Comparison of ENCODE assay signal across 1 cellular context in the genomic region with DNA sequence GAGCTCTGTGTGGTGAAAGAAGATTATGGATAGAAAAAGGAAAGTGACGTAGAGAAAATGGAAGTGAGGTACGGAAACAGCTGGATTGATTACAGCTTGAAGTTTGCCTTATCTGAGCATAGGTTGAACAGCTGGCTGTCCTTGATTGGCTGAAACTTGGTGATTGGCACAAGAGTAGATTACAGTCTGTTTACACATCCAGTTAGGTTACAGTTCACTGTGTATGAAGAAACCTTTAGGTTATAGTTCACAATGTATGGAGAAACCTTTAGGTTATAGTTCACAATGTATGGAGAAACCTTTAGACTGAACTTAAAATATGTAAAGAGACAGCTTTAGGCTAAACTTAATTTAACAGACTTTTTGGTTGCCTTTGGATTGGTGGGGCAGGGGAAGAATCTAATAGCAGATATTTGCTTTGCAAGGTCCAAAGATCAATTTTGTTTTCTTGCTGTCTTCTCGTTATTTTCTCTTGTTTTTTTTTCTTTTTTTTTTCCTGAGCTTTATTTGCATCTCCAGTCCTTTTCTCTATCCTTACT.
TF ChIP-seq lines count a peak whose summit lies in the region.

No MANE protein-coding gene starts in this region.

TF ChIP-seq in K562, 482 proteins besides CTCF, POLR2A, EP300 and RAD21 (continued from another document and continues in another):
- TF ChIP-seq U2AF2 (optimal IDR thresholded peaks at IDR 0.05; ENCODE audit: low read depth, low read length) = no peak
- no peak for TF ChIP-seq JUNB (CRISPR knock-in tag; conservative IDR thresholded peaks at IDR 0.05)
- TF ChIP-seq CREM (IDR thresholded peaks at IDR 0.05; ENCODE audit: low read depth) = peak; percentile 74
- peak; percentile 54 for TF ChIP-seq SOX6 (IDR thresholded peaks at IDR 0.05)
- TF ChIP-seq JUND (IDR thresholded peaks at IDR 0.05; ENCODE audit: borderline replicate concordance, low read depth, low read length) = peak; percentile 26; the same call in 1 of the 2 replicates
- TF ChIP-seq JUND (tag; IDR thresholded peaks at IDR 0.05; ENCODE audit: borderline replicate concordance, low read depth, low read length) = no peak
- TF ChIP-seq ZNF830 (CRISPR knock-in tag; IDR thresholded peaks at IDR 0.05) = no peak
- TF ChIP-seq FOXM1 (IDR thresholded peaks at IDR 0.05; ENCODE audit: low read depth) = peak; percentile 84
- no peak for TF ChIP-seq FOXM1 (CRISPR knock-in tag; IDR thresholded peaks at IDR 0.05; ENCODE audit: low read depth)
- TF ChIP-seq SPI1 (IDR thresholded peaks at IDR 0.05; ENCODE audit: borderline replicate concordance, low read depth, low read length) = no peak
- TF ChIP-seq NR3C1 (CRISPR knock-in tag; IDR thresholded peaks at IDR 0.05) = no peak
- peak; percentile 90 for TF ChIP-seq NR2C1 (IDR thresholded peaks at IDR 0.05)
- TF ChIP-seq NR2C1 (tag; IDR thresholded peaks at IDR 0.05) = peak; percentile 94
- TF ChIP-seq, protein P1, sequence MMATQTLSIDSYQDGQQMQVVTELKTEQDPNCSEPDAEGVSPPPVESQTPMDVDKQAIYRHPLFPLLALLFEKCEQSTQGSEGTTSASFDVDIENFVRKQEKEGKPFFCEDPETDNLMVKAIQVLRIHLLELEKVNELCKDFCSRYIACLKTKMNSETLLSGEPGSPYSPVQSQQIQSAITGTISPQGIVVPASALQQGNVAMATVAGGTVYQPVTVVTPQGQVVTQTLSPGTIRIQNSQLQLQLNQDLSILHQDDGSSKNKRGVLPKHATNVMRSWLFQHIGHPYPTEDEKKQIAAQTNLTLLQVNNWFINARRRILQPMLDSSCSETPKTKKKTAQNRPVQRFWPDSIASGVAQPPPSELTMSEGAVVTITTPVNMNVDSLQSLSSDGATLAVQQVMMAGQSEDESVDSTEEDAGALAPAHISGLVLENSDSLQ (IDR thresholded peaks at IDR 0.05) = peak; percentile 98
- TF ChIP-seq ATF7 (IDR thresholded peaks at IDR 0.05) = peak; percentile 52; the same call in 1 of the 2 replicates
- TF ChIP-seq ZBTB17 (CRISPR knock-in tag; IDR thresholded peaks at IDR 0.05) = no peak
- TF ChIP-seq, protein P2, sequence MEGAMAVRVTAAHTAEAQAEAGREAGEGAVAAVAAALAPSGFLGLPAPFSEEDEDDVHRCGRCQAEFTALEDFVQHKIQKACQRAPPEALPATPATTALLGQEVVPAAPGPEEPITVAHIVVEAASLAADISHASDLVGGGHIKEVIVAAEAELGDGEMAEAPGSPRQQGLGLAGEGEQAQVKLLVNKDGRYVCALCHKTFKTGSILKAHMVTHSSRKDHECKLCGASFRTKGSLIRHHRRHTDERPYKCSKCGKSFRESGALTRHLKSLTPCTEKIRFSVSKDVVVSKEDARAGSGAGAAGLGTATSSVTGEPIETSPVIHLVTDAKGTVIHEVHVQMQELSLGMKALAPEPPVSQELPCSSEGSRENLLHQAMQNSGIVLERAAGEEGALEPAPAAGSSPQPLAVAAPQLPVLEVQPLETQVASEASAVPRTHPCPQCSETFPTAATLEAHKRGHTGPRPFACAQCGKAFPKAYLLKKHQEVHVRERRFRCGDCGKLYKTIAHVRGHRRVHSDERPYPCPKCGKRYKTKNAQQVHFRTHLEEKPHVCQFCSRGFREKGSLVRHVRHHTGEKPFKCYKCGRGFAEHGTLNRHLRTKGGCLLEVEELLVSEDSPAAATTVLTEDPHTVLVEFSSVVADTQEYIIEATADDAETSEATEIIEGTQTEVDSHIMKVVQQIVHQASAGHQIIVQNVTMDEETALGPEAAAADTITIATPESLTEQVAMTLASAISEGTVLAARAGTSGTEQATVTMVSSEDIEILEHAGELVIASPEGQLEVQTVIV (CRISPR knock-in tag; IDR thresholded peaks at IDR 0.05; ENCODE audit: borderline replicate concordance) = no peak
- TF ChIP-seq ZNF76 (CRISPR knock-in tag; IDR thresholded peaks at IDR 0.05; ENCODE audit: borderline replicate concordance) = no peak
- TF ChIP-seq KAT7 (CRISPR knock-in tag; IDR thresholded peaks at IDR 0.05; ENCODE audit: borderline replicate concordance) = no peak
- no peak for TF ChIP-seq MCM2 (IDR thresholded peaks at IDR 0.05; ENCODE audit: low read depth)
- no peak for TF ChIP-seq ZNF436 (CRISPR knock-in tag; IDR thresholded peaks at IDR 0.05)
- peak; percentile 68 for TF ChIP-seq DPF2 (IDR thresholded peaks at IDR 0.05)
- TF ChIP-seq, protein P3, sequence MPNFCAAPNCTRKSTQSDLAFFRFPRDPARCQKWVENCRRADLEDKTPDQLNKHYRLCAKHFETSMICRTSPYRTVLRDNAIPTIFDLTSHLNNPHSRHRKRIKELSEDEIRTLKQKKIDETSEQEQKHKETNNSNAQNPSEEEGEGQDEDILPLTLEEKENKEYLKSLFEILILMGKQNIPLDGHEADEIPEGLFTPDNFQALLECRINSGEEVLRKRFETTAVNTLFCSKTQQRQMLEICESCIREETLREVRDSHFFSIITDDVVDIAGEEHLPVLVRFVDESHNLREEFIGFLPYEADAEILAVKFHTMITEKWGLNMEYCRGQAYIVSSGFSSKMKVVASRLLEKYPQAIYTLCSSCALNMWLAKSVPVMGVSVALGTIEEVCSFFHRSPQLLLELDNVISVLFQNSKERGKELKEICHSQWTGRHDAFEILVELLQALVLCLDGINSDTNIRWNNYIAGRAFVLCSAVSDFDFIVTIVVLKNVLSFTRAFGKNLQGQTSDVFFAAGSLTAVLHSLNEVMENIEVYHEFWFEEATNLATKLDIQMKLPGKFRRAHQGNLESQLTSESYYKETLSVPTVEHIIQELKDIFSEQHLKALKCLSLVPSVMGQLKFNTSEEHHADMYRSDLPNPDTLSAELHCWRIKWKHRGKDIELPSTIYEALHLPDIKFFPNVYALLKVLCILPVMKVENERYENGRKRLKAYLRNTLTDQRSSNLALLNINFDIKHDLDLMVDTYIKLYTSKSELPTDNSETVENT (CRISPR knock-in tag; IDR thresholded peaks at IDR 0.05) = no peak
- TF ChIP-seq TAL1 (IDR thresholded peaks at IDR 0.05) = peak; percentile 84
- no peak for TF ChIP-seq HDAC6 (IDR thresholded peaks at IDR 0.05; ENCODE audit: low read depth, low read length)
- TF ChIP-seq EHMT2 (IDR thresholded peaks at IDR 0.05) = peak; percentile 89
- TF ChIP-seq, protein P4, sequence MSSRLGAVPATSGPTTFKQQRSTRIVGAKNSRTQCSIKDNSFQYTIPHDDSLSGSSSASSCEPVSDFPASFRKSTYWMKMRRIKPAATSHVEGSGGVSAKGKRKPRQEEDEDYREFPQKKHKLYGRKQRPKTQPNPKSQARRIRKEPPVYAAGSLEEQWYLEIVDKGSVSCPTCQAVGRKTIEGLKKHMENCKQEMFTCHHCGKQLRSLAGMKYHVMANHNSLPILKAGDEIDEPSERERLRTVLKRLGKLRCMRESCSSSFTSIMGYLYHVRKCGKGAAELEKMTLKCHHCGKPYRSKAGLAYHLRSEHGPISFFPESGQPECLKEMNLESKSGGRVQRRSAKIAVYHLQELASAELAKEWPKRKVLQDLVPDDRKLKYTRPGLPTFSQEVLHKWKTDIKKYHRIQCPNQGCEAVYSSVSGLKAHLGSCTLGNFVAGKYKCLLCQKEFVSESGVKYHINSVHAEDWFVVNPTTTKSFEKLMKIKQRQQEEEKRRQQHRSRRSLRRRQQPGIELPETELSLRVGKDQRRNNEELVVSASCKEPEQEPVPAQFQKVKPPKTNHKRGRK (tag; IDR thresholded peaks at IDR 0.05) = peak; percentile 75
- TF ChIP-seq NR2F6 (CRISPR knock-in tag; IDR thresholded peaks at IDR 0.05) = no peak
- no peak for TF ChIP-seq SMARCC2 (IDR thresholded peaks at IDR 0.05; ENCODE audit: low read depth)
- no peak for TF ChIP-seq ZNF140 (CRISPR knock-in tag; IDR thresholded peaks at IDR 0.05)
- no peak for TF ChIP-seq ZNF217 (CRISPR knock-in tag; IDR thresholded peaks at IDR 0.05)
- TF ChIP-seq ZNF175 (CRISPR knock-in tag; IDR thresholded peaks at IDR 0.05; ENCODE audit: low read depth) = peak; percentile 77; the same call in 1 of the 2 replicates
- TF ChIP-seq SMC3 (conservative IDR thresholded peaks at IDR 0.05; ENCODE audit: insufficient read depth, low read depth, low read length) = no peak
- no peak for TF ChIP-seq ZNF253 (CRISPR knock-in tag; conservative IDR thresholded peaks at IDR 0.05)
- TF ChIP-seq FOXK2 (conservative IDR thresholded peaks at IDR 0.05 in 1 of 2, IDR thresholded peaks at IDR 0.05 in 1 of 2; ENCODE audit: low read depth in 2 of 2) = no peak
- no peak for TF ChIP-seq ELF1 (tag; IDR thresholded peaks at IDR 0.05)
- TF ChIP-seq, protein P5, sequence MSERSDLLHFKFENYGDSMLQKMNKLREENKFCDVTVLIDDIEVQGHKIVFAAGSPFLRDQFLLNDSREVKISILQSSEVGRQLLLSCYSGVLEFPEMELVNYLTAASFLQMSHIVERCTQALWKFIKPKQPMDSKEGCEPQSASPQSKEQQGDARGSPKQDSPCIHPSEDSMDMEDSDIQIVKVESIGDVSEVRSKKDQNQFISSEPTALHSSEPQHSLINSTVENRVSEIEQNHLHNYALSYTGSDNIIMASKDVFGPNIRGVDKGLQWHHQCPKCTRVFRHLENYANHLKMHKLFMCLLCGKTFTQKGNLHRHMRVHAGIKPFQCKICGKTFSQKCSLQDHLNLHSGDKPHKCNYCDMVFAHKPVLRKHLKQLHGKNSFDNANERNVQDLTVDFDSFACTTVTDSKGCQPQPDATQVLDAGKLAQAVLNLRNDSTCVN (CRISPR knock-in tag; IDR thresholded peaks at IDR 0.05) = no peak
- TF ChIP-seq NFIC (IDR thresholded peaks at IDR 0.05) = peak; percentile 37
- TF ChIP-seq, protein P6, sequence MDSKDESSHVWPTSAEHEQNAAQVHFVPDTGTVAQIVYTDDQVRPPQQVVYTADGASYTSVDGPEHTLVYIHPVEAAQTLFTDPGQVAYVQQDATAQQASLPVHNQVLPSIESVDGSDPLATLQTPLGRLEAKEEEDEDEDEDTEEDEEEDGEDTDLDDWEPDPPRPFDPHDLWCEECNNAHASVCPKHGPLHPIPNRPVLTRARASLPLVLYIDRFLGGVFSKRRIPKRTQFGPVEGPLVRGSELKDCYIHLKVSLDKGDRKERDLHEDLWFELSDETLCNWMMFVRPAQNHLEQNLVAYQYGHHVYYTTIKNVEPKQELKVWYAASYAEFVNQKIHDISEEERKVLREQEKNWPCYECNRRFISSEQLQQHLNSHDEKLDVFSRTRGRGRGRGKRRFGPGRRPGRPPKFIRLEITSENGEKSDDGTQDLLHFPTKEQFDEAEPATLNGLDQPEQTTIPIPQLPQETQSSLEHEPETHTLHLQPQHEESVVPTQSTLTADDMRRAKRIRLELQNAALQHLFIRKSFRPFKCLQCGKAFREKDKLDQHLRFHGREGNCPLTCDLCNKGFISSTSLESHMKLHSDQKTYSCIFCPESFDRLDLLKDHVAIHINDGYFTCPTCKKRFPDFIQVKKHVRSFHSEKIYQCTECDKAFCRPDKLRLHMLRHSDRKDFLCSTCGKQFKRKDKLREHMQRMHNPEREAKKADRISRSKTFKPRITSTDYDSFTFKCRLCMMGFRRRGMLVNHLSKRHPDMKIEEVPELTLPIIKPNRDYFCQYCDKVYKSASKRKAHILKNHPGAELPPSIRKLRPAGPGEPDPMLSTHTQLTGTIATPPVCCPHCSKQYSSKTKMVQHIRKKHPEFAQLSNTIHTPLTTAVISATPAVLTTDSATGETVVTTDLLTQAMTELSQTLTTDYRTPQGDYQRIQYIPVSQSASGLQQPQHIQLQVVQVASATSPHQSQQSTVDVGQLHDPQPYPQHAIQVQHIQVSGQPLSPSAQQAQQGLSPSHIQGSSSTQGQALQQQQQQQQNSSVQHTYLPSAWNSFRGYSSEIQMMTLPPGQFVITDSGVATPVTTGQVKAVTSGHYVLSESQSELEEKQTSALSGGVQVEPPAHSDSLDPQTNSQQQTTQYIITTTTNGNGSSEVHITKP (IDR thresholded peaks at IDR 0.05; ENCODE audit: partially characterized antibody) = no peak
- TF ChIP-seq SNIP1 (IDR thresholded peaks at IDR 0.05; ENCODE audit: low read depth) = no peak
- TF ChIP-seq, protein P7, sequence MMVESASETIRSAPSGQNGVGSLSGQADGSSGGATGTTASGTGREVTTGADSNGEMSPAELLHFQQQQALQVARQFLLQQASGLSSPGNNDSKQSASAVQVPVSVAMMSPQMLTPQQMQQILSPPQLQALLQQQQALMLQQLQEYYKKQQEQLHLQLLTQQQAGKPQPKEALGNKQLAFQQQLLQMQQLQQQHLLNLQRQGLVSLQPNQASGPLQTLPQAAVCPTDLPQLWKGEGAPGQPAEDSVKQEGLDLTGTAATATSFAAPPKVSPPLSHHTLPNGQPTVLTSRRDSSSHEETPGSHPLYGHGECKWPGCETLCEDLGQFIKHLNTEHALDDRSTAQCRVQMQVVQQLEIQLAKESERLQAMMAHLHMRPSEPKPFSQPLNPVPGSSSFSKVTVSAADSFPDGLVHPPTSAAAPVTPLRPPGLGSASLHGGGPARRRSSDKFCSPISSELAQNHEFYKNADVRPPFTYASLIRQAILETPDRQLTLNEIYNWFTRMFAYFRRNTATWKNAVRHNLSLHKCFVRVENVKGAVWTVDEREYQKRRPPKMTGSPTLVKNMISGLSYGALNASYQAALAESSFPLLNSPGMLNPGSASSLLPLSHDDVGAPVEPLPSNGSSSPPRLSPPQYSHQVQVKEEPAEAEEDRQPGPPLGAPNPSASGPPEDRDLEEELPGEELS (CRISPR knock-in tag; IDR thresholded peaks at IDR 0.05; ENCODE audit: borderline replicate concordance) = no peak
- peak; percentile 70 for TF ChIP-seq NCOR1 (IDR thresholded peaks at IDR 0.05)
- no peak for TF ChIP-seq ZFX (CRISPR knock-in tag; IDR thresholded peaks at IDR 0.05)
- no peak for TF ChIP-seq PURB (CRISPR knock-in tag; IDR thresholded peaks at IDR 0.05; ENCODE audit: low read depth)
- TF ChIP-seq ZZZ3 (IDR thresholded peaks at IDR 0.05) = no peak
- TF ChIP-seq PTBP1 (IDR thresholded peaks at IDR 0.05; ENCODE audit: low read depth, low read length) = no peak
- no peak for TF ChIP-seq POLR2AphosphoS5 (IDR thresholded peaks at IDR 0.05; ENCODE audit: control insufficient read depth, insufficient read depth, low read depth, low read length)
- TF ChIP-seq ATF1 (CRISPR knock-in tag; IDR thresholded peaks at IDR 0.05) = no peak
- TF ChIP-seq ATF1 (tag; IDR thresholded peaks at IDR 0.05) = peak; percentile 88
- peak; percentile 65; the same call in 1 of the 2 replicates for TF ChIP-seq GABPA (tag; conservative IDR thresholded peaks at IDR 0.05; ENCODE audit: low read depth)
- peak; percentile 53 for TF ChIP-seq CEBPB (tag; IDR thresholded peaks at IDR 0.05)
- TF ChIP-seq KLF16 (IDR thresholded peaks at IDR 0.05) = peak; percentile 64
- no peak for TF ChIP-seq ZNF23 (CRISPR knock-in tag; IDR thresholded peaks at IDR 0.05)
- TF ChIP-seq ZKSCAN8 (CRISPR knock-in tag; IDR thresholded peaks at IDR 0.05) = no peak
